26 cellular contexts compared by ENCODE assay signal in genomic region chr13:111915104-111915551, GRCh38.
DNase-seq lines count a peak whose midpoint lies in the region; ATAC-seq and TF ChIP-seq lines count a peak whose summit lies in the region.
"Had no signal": no experiment of that assay in that cellular context is flagged by ENCODE, and none has a peak within 500 bp of the region (broad histone marks: within the 10 kb centered on the region; RNA-seq: fewer than 3 reads in every experiment).

No MANE protein-coding gene starts in this region.

- ATAC-seq in left cardiac atrium (no peak), HG03135 (IDR thresholded peaks at IDR 0.05; ENCODE audit: unreplicated experiment) (no peak)
- no peak for ATAC-seq in stimulated activated naive B cell treated with anti-CD40 and anti-IgM and Interleukin-4, amounts not matched to agents 10 μg/mL and 1 μg/mL and 100 μg/mL, for 72 hours (replicated peaks)
- ATAC-seq: A549, HepG2, K562, Right ventricle myocardium inferior had no signal

- no peaks in the 10 kb centered on the region for H3K27me3 Mint-ChIP-seq in osteocyte (ENCODE audit: unreplicated experiment)
- no peaks in the 10 kb centered on the region for H3K27me3 Mint-ChIP-seq in stimulated activated naive B cell treated with anti-CD40 and anti-IgM and Interleukin-4, amounts not matched to agents 10 μg/mL and 1 μg/mL and 100 μg/mL, for 72 hours

- peaks cover 4% of the 10 kb centered on the region for H3K9me3 Mint-ChIP-seq in osteocyte (ENCODE audit: unreplicated experiment)
- no peaks in the 10 kb centered on the region for H3K9me3 Mint-ChIP-seq in stimulated activated naive B cell treated with anti-CD40 and anti-IgM and Interleukin-4, amounts not matched to agents 10 μg/mL and 1 μg/mL and 100 μg/mL, for 72 hours

- H3K27ac ChIP-seq in right atrium auricular region (no peak overlapping the region), esophagus muscularis mucosa (replicated peaks in 1 of 4) (no peak overlapping the region)
- H3K27ac ChIP-seq: A549, GM23248, HL-60, SJSA1 had no signal

- WGBS in esophagus muscularis mucosa, result 90% methylated on average over 4 of the region's 12 CpGs

- no peak for TF ChIP-seq EP300 in esophagus muscularis mucosa (IDR thresholded peaks at IDR 0.05)

- H3K4me1 Mint-ChIP-seq in osteocyte (ENCODE audit: unreplicated experiment), result no peaks in the 10 kb centered on the region
- no peaks in the 10 kb centered on the region for H3K4me1 Mint-ChIP-seq in stimulated activated naive B cell treated with anti-CD40 and anti-IgM and Interleukin-4, amounts not matched to agents 10 μg/mL and 1 μg/mL and 100 μg/mL, for 72 hours

- no peaks in the 10 kb centered on the region for H3K36me3 ChIP-seq in right atrium auricular region
- no peaks in the 10 kb centered on the region for H3K36me3 ChIP-seq in esophagus muscularis mucosa
- H3K36me3 ChIP-seq: BE2C, MG63, SJSA1 had no signal

- no peak overlapping the region for H3K27ac Mint-ChIP-seq in osteocyte (ENCODE audit: unreplicated experiment)
- no peak overlapping the region for H3K27ac Mint-ChIP-seq in stimulated activated naive B cell treated with anti-CD40 and anti-IgM and Interleukin-4, amounts not matched to agents 10 μg/mL and 1 μg/mL and 100 μg/mL, for 72 hours

- H3K4me3 Mint-ChIP-seq in osteocyte (ENCODE audit: unreplicated experiment), result no peak overlapping the region
- H3K4me3 Mint-ChIP-seq in stimulated activated naive B cell treated with anti-CD40 and anti-IgM and Interleukin-4, amounts not matched to agents 10 μg/mL and 1 μg/mL and 100 μg/mL, for 72 hours, result no peak overlapping the region

- H3K4me3 ChIP-seq in right atrium auricular region (no peak overlapping the region), esophagus muscularis mucosa (no peak overlapping the region)
- H3K4me3 ChIP-seq: A549, GM23248, K562, MG63, SJSA1 had no signal

- no peaks in the 10 kb centered on the region for H3K36me3 Mint-ChIP-seq in osteocyte (ENCODE audit: unreplicated experiment)
- no peaks in the 10 kb centered on the region for H3K36me3 Mint-ChIP-seq in stimulated activated naive B cell treated with anti-CD40 and anti-IgM and Interleukin-4, amounts not matched to agents 10 μg/mL and 1 μg/mL and 100 μg/mL, for 72 hours

- intact Hi-C loops in left cardiac atrium (cut with DNase I) (no loop called here), esophagus muscularis mucosa (cut with DNase I) (no loop called here)

- H3K4me1 ChIP-seq in right atrium auricular region, result no peaks in the 10 kb centered on the region
- no peaks in the 10 kb centered on the region for H3K4me1 ChIP-seq in esophagus muscularis mucosa
- H3K4me1 ChIP-seq: A549, BE2C, SJSA1 had no signal

- DNase-seq in right atrium auricular region (ENCODE audit: low spot score) (peak; percentile 56), left cardiac atrium (no peak), esophagus muscularis mucosa (ENCODE audit: extremely low spot score) (peak; percentile 88), osteocyte (ENCODE audit: extremely low spot score, unreplicated experiment) (peak; percentile 79), Ammon's horn (ENCODE audit: low spot score) (no peak), T-helper 1 cell (no peak)
- no peak for DNase-seq in stimulated activated naive B cell treated with anti-CD40 and anti-IgM and Interleukin-4, amounts not matched to agents 10 μg/mL and 1 μg/mL and 100 μg/mL, for 72 hours
- DNase-seq: BE2C, EL, GF-D8, GM23248, HCEC 1CT, MG63, NCI-H1092, NCI-H1436, NCI-H187 treated with DMSO at 0.1 percent for 48 hours, NCI-H2107, NCI-H446 treated with DMSO at 0.1 percent for 48 hours, NCI-H748 treated with DMSO at 0.1 percent for 48 hours had no signal

- no peak for TF ChIP-seq CTCF in right atrium auricular region (IDR thresholded peaks at IDR 0.05)
- no peak for TF ChIP-seq CTCF in esophagus muscularis mucosa (IDR thresholded peaks at IDR 0.05)
- TF ChIP-seq CTCF in osteocyte (IDR thresholded peaks at IDR 0.05), result no peak

- H3K9me3 ChIP-seq in right atrium auricular region (no peaks in the 10 kb centered on the region), esophagus muscularis mucosa (no peaks in the 10 kb centered on the region)
- H3K9me3 ChIP-seq: A549, BE2C, MG63 had no signal

- H3K27me3 ChIP-seq in right atrium auricular region, result no peaks in the 10 kb centered on the region
- H3K27me3 ChIP-seq in esophagus muscularis mucosa, result peaks cover 0 to 34% (median 0%) of the 10 kb centered on the region in 4 donors
- H3K27me3 ChIP-seq: MG63 had no signal

- no peak for TF ChIP-seq POLR2A in esophagus muscularis mucosa (IDR thresholded peaks at IDR 0.05; ENCODE audit: low read depth)

Comparison
In these comparisons a context has a peak if more than half of its experiments do, and no peak if none do; other contexts are left out.
1. DNase-seq: peak in right atrium auricular region (single experiment), esophagus muscularis mucosa (single experiment) and osteocyte (single experiment); none in left cardiac atrium (single experiment), Ammon's horn (single experiment), stimulated activated naive B cell treated with anti-CD40 and anti-IgM and Interleukin-4, amounts not matched to agents 10 μg/mL and 1 μg/mL and 100 μg/mL, for 72 hours (single experiment) and T-helper 1 cell (0 of 5).